ENCODE assay signal across 1 cellular context in the genomic region with DNA sequence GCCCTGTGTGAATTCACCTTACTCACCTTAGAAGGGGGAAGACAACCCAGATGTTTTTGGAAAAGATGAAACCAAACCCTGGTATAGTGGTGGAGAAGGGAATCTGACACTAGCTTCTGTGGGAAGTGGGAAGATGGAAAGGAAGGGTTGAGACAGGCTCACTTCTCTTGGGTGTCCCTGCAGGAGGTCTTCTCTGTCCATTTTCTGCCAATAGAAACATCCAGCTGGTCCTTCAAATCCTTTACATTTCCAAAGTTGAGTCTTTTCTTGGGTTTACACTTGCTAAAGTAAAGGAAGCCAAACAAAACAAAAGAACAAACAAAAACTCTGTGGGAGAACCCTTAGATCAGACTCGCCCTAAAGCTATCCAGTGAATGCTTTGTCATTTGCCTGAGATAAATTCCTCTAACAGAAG.
TF ChIP-seq lines count a peak whose summit lies in the region.

No MANE protein-coding gene starts in this region.

TF ChIP-seq in A549, 52 proteins besides CTCF, POLR2A, EP300 and RAD21 (continued from another document):
- no peak for TF ChIP-seq PHF8 (IDR thresholded peaks at IDR 0.05; ENCODE audit: borderline replicate concordance, low read depth)
- TF ChIP-seq JUN (IDR thresholded peaks at IDR 0.05): no peak
- no peak for TF ChIP-seq FOSL2 (IDR thresholded peaks at IDR 0.05)
- TF ChIP-seq FOSL2 (CRISPR knock-in tag; IDR thresholded peaks at IDR 0.05): no peak
- no peak for TF ChIP-seq KDM1A (IDR thresholded peaks at IDR 0.05; ENCODE audit: low read depth)
- no peak for TF ChIP-seq NPAS2 (CRISPR knock-in tag; IDR thresholded peaks at IDR 0.05; ENCODE audit: borderline replicate concordance)
- TF ChIP-seq, protein P1, sequence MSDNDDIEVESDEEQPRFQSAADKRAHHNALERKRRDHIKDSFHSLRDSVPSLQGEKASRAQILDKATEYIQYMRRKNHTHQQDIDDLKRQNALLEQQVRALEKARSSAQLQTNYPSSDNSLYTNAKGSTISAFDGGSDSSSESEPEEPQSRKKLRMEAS (IDR thresholded peaks at IDR 0.05): no peak
- TF ChIP-seq HOXB5 (CRISPR knock-in tag; IDR thresholded peaks at IDR 0.05): no peak
- TF ChIP-seq FOSB (CRISPR knock-in tag; IDR thresholded peaks at IDR 0.05): no peak
- TF ChIP-seq HOXB13 (CRISPR knock-in tag; IDR thresholded peaks at IDR 0.05; ENCODE audit: low read depth): no peak
- no peak for TF ChIP-seq EHF (CRISPR knock-in tag; IDR thresholded peaks at IDR 0.05)
TF ChIP-seq in A549: peak in this region for 0.
